In the genomic region with DNA sequence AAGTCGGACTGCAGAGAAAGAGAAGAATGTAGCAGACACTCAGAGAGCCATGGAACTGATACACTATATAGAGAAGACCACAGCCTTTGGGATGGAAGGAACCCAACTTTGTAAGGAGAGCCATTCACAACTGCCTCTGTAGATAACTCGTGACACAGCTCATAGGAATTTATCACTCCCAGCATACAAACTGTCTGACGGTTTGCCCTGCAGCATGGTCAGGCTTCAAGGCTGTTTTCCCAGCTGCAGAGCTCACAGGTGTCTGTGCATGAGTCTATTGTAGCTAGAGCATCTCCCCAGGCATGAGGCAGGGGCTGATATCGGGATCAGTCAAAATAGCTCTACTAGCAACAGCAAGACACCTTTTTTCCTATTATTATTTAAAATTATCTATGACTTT, we compare ENCODE assay signal across 13 cellular contexts.
DNase-seq lines count a peak whose midpoint lies in the region; ATAC-seq, FAIRE-seq and TF ChIP-seq lines count a peak whose summit lies in the region.
"Had no signal": no experiment of that assay in that cellular context is flagged by ENCODE, and none has a peak within 500 bp of the region (broad histone marks: within the 10 kb centered on the region; RNA-seq: fewer than 3 reads in every experiment).

No MANE protein-coding gene starts in this region.

- intact Hi-C loops in tibial artery (cut with DNase I; ENCODE audit: low total_unique reads) = no loop called here

- no peaks in the 10 kb centered on the region for H3K9me3 ChIP-seq in tibial artery

- no peaks in the 10 kb centered on the region for H3K27me3 Mint-ChIP-seq in activated CD8-positive, alpha-beta memory T cell treated with anti-CD3 and anti-CD28 coated beads, Interleukin-2, amount 10 ng/mL, durations not matched to agents 7 days and 5 days

- H3K36me3 Mint-ChIP-seq in activated CD8-positive, alpha-beta memory T cell treated with anti-CD3 and anti-CD28 coated beads, Interleukin-2, amount 10 ng/mL, durations not matched to agents 7 days and 5 days = peaks cover 3% of the 10 kb centered on the region

- H3K27ac ChIP-seq in tibial artery = no peak overlapping the region
- H3K27ac ChIP-seq: HL-60, VCaP had no signal

- no peaks in the 10 kb centered on the region for H3K27me3 ChIP-seq in bronchial epithelial cell (ENCODE audit: control insufficient read depth, insufficient read depth, low read length)
- H3K27me3 ChIP-seq in tibial artery = no peaks in the 10 kb centered on the region

- peaks cover 0 to 39% (median 11%) of the 10 kb centered on the region in 4 donors for H3K4me1 ChIP-seq in tibial artery

- peaks cover 12% of the 10 kb centered on the region for H3K9me3 Mint-ChIP-seq in activated CD8-positive, alpha-beta memory T cell treated with anti-CD3 and anti-CD28 coated beads, Interleukin-2, amount 10 ng/mL, durations not matched to agents 7 days and 5 days (ENCODE audit: low read depth)

- CTCF ChIA-PET in activated CD8-positive, alpha-beta memory T cell treated with anti-CD3 and anti-CD28 coated beads, Interleukin-2, amount 10 ng/mL, durations not matched to agents 7 days and 5 days (lab: Charles Lee) = no interaction called here

- no peak for FAIRE-seq in bronchial epithelial cell (lab: Jason Lieb, UNC)

- no peak overlapping the region for H3K4me3 Mint-ChIP-seq in activated CD8-positive, alpha-beta memory T cell treated with anti-CD3 and anti-CD28 coated beads, Interleukin-2, amount 10 ng/mL, durations not matched to agents 7 days and 5 days

- H3K36me3 ChIP-seq in bronchial epithelial cell (ENCODE audit: control insufficient read depth, insufficient read depth, low read length) = no peaks in the 10 kb centered on the region
- no peaks in the 10 kb centered on the region for H3K36me3 ChIP-seq in tibial artery

- H3K4me3 ChIP-seq in AG10803 (ENCODE audit: low read length) (no peak overlapping the region), bronchial epithelial cell (ENCODE audit: low read depth, low read length) (no peak overlapping the region), tibial artery (no peak overlapping the region)

- DNase-seq in AG10803 (ENCODE audit: low read depth) (peak; percentile 42), LHCN-M2 (ENCODE audit: low read depth) (peak; percentile 61), bronchial epithelial cell (ENCODE audit: low read depth) (peak; percentile 78), kidney tubule cell (ENCODE audit: low spot score) (peak; percentile 81), ureter (ENCODE audit: low spot score) (no peak), tibial artery (no peak)
- no peak for DNase-seq in activated CD8-positive, alpha-beta memory T cell treated with anti-CD3 and anti-CD28 coated beads, Interleukin-2, amount 10 ng/mL, durations not matched to agents 7 days and 5 days
- DNase-seq: C1 segment of cervical spinal cord, cerebellar nuclear complex, NCI-H187 treated with DMSO at 0.1 percent for 48 hours had no signal

- no peaks in the 10 kb centered on the region for H3K4me1 Mint-ChIP-seq in activated CD8-positive, alpha-beta memory T cell treated with anti-CD3 and anti-CD28 coated beads, Interleukin-2, amount 10 ng/mL, durations not matched to agents 7 days and 5 days

- ATAC-seq in GM21526 (IDR thresholded peaks at IDR 0.05; ENCODE audit: low FRiP score, unreplicated experiment) = no peak
- no peak for ATAC-seq in activated CD8-positive, alpha-beta memory T cell treated with anti-CD3 and anti-CD28 coated beads, Interleukin-2, amount 10 ng/mL, durations not matched to agents 7 days and 5 days

- H3K27ac Mint-ChIP-seq in activated CD8-positive, alpha-beta memory T cell treated with anti-CD3 and anti-CD28 coated beads, Interleukin-2, amount 10 ng/mL, durations not matched to agents 7 days and 5 days = no peak overlapping the region

- TF ChIP-seq CTCF in AG10803 (conservative IDR thresholded peaks at IDR 0.05; ENCODE audit: low read length) (no peak), bronchial epithelial cell (IDR thresholded peaks at IDR 0.05; ENCODE audit: insufficient read depth, low read length, severe bottlenecking) (no peak), tibial artery (IDR thresholded peaks at IDR 0.05) (no peak)

Comparison
In these comparisons a context has a peak if more than half of its experiments do, and no peak if none do; other contexts are left out.
1. DNase-seq: peak in AG10803 (single experiment), LHCN-M2 (single experiment), bronchial epithelial cell (single experiment) and kidney tubule cell (single experiment); none in ureter (single experiment), activated CD8-positive, alpha-beta memory T cell treated with anti-CD3 and anti-CD28 coated beads, Interleukin-2, amount 10 ng/mL, durations not matched to agents 7 days and 5 days (single experiment) and tibial artery (0 of 2).